ENCODE assay signal across 8 cellular contexts in the genomic region with DNA sequence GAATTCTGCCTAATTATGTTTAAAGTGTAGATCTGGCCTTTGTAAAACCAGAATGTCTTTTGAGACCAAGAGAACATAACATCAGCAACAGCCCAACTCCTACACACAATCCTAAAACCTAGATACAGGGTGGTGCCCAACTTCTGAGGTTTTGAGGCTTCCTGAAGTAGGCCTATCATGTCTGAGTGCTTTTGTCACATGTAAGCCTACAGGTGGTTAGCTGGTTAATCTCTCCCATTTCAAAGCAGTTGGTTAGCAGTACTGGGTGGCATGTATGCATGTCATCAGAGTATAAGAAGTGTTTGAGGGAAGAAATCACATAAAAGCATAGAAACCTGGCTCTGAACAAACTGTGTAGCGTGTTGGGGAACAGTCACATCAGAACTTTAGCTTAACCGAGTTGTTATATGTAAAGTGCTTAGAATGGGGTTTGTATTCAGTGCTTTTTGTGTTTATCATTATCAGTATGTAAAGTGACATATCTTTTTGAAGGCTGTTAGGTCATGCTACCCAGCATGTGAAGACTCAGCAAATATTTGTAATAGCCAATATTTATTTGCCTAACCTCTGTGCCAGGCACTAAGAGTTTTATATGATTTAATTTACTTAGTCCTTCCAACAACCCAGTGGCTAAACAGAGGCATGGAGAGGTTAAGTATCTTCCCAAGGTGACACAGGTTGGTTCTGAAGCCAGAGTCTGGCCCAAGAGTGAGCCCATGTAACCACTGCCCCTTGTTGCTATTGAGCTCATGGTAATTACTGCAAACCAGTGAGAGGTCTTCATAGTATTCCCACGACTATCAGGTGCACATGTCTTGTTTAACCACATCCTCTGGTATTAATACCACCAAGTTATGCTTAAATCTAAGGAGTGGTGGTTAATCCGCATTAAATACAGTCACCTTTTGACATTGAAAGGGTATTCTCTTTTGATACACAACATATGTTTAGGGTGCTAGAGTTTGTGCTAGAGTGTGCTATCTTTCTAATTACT. TPM values are rescaled to one million over a fixed set of nuclear protein-coding genes. Genes with fewer than 3 reads are reported as not detected.
DNase-seq lines count a peak whose midpoint lies in the region; ATAC-seq and TF ChIP-seq lines count a peak whose summit lies in the region.

No MANE protein-coding gene starts in this region.

- peaks cover 0 to 22% of the 10 kb centered on the region in 2 donors for H3K4me1 ChIP-seq in breast epithelium
- H3K4me1 ChIP-seq in prostate gland (replicated peaks), result peaks cover 10% of the 10 kb centered on the region

- H3K4me3 Mint-ChIP-seq in MCF 10A (ENCODE audit: unreplicated experiment), result no peak overlapping the region
- H3K4me3 Mint-ChIP-seq in activated T-cell treated with anti-CD3 and anti-CD28 coated beads, Interleukin-2, amount 50 U/mL, for 72 hours, result no peak overlapping the region
- no peak overlapping the region for H3K4me3 Mint-ChIP-seq in memory B cell

- H3K27me3 ChIP-seq in breast epithelium, result no peaks in the 10 kb centered on the region
- no peaks in the 10 kb centered on the region for H3K27me3 ChIP-seq in prostate gland (replicated peaks; ENCODE audit: insufficient read depth)

- DNase-seq in breast epithelium (ENCODE audit: low spot score in 2 of 2), result no peak
- DNase-seq in MCF 10A (ENCODE audit: unreplicated experiment), result no peak
- peak; percentile 36 for DNase-seq in HT1080 (ENCODE audit: low read depth)
- DNase-seq in activated T-cell treated with anti-CD3 and anti-CD28 coated beads, Interleukin-2, amount 50 U/mL, for 72 hours, result peak; percentile 59 to 69
- peak in 1 of 2 donors; percentile 11 for DNase-seq in memory B cell (ENCODE audit: low spot score in 2 of 2)
- no peak for DNase-seq in prostate gland (ENCODE audit: low spot score)
- DNase-seq in hepatic stellate cell (ENCODE audit: low spot score), result no peak

- H3K36me3 Mint-ChIP-seq in MCF 10A (ENCODE audit: insufficient read depth, unreplicated experiment) (no peaks in the 10 kb centered on the region), memory B cell (peaks cover 5% of the 10 kb centered on the region)
- H3K36me3 Mint-ChIP-seq in activated T-cell treated with anti-CD3 and anti-CD28 coated beads, Interleukin-2, amount 50 U/mL, for 72 hours (ENCODE audit: insufficient read depth in 2 of 2), result peaks cover 2 to 4% of the 10 kb centered on the region in 2 donors

- peak overlapping the region; percentile 85 to 99 (median 97) for H3K4me3 ChIP-seq in breast epithelium
- no peak overlapping the region for H3K4me3 ChIP-seq in prostate gland

- ATAC-seq in activated T-cell treated with anti-CD3 and anti-CD28 coated beads, Interleukin-2, amount 50 U/mL, for 72 hours (replicated peaks in 1 of 2), result peak; percentile 72 to 79
- ATAC-seq in memory B cell (ENCODE audit: low read depth) (peak; percentile 21), GM19023 (IDR thresholded peaks at IDR 0.05; ENCODE audit: unreplicated experiment) (no peak)

- CTCF ChIA-PET in MCF 10A (lab: Yijun Ruan, JAX), result interaction anchor here (0.5 to 3.7 kb wide), 8 partner anchors 27 to 213 kb away, joined by 3 to 28 read pairs (median 4); no protein-coding TSS in a partner anchor

- no TSS peak for BruUV-seq in MCF 10A (replicated peaks; lab: Mats Ljungman, UMichigan)

- H3K27me3 Mint-ChIP-seq in MCF 10A (ENCODE audit: insufficient read depth, unreplicated experiment), result no peaks in the 10 kb centered on the region
- H3K27me3 Mint-ChIP-seq in activated T-cell treated with anti-CD3 and anti-CD28 coated beads, Interleukin-2, amount 50 U/mL, for 72 hours (ENCODE audit: low read depth), result no peaks in the 10 kb centered on the region
- H3K27me3 Mint-ChIP-seq in memory B cell, result no peaks in the 10 kb centered on the region

- H3K27ac Mint-ChIP-seq in MCF 10A (ENCODE audit: low read depth, unreplicated experiment), result no peak overlapping the region
- peak overlapping the region; percentile 94 for H3K27ac Mint-ChIP-seq in activated T-cell treated with anti-CD3 and anti-CD28 coated beads, Interleukin-2, amount 50 U/mL, for 72 hours
- no peak overlapping the region for H3K27ac Mint-ChIP-seq in memory B cell

- 59% methylated on average over 4 of the region's 4 CpGs for WGBS in prostate gland

- TF ChIP-seq CTCF in breast epithelium (IDR thresholded peaks at IDR 0.05) (no peak), MCF 10A (IDR thresholded peaks at IDR 0.05; ENCODE audit: unreplicated experiment) (no peak), prostate gland (IDR thresholded peaks at IDR 0.05) (no peak)

- no peaks in the 10 kb centered on the region for H3K9me3 ChIP-seq in breast epithelium
- no peaks in the 10 kb centered on the region for H3K9me3 ChIP-seq in prostate gland

- H3K9me3 Mint-ChIP-seq in MCF 10A (ENCODE audit: unreplicated experiment) (no peaks in the 10 kb centered on the region), memory B cell (no peaks in the 10 kb centered on the region)
- H3K9me3 Mint-ChIP-seq in activated T-cell treated with anti-CD3 and anti-CD28 coated beads, Interleukin-2, amount 50 U/mL, for 72 hours, result no peaks in the 10 kb centered on the region

- no peaks in the 10 kb centered on the region for H3K36me3 ChIP-seq in breast epithelium
- H3K36me3 ChIP-seq in prostate gland, result no peaks in the 10 kb centered on the region

- TF ChIP-seq POLR2A in breast epithelium (IDR thresholded peaks at IDR 0.05) (no peak), prostate gland (IDR thresholded peaks at IDR 0.05) (no peak)

- POLR2A ChIA-PET in MCF 10A (lab: Yijun Ruan, JAX), result interaction anchor here (2.6 to 3.6 kb wide), 2 partner anchors 115 to 118 kb away, joined by 6 to 23 read pairs; no protein-coding TSS in a partner anchor

- intact Hi-C loops in breast epithelium (cut with DNase I; ENCODE audit: low total_unique reads), result no loop called here
- intact Hi-C loops in MCF 10A (cut with micrococcal nuclease), result no loop called here
- intact Hi-C loops in prostate gland (cut with DNase I), result no loop called here

- peaks cover 17% of the 10 kb centered on the region for H3K4me1 Mint-ChIP-seq in MCF 10A (ENCODE audit: insufficient read depth, unreplicated experiment)
- H3K4me1 Mint-ChIP-seq in activated T-cell treated with anti-CD3 and anti-CD28 coated beads, Interleukin-2, amount 50 U/mL, for 72 hours (ENCODE audit: low read depth), result peaks cover 65% of the 10 kb centered on the region
- peaks cover 30% of the 10 kb centered on the region for H3K4me1 Mint-ChIP-seq in memory B cell

- peak overlapping the region; percentile 33 to 57 for H3K27ac ChIP-seq in breast epithelium
- peak overlapping the region in 1 of 2 donors; percentile 26 for H3K27ac ChIP-seq in prostate gland

RNA-seq across cellular contexts. Expression of a gene that starts 2.6 kb away (rescaled TPM):
- total RNA-seq in breast epithelium, result 100 to 1,000 TPM; 208 to 458 (median 347) TPM
- total RNA-seq in MCF 10A (2022), result 11.2 and 14.5 TPM in 2 replicates
- 22.5 and 25.8 TPM in 2 replicates for total RNA-seq in HT1080 (2014; rRNA removed; shearing (Covaris generic))
- 13.5 and 17.0 TPM in 2 replicates for polyA plus RNA-seq in HT1080 (2015; cell fraction: cytosol; rRNA removed)
- 52.7 and 167 TPM in 2 replicates for polyA plus RNA-seq in HT1080 (2015; cell fraction: nucleus; rRNA removed)
- 100 to 1,000 TPM in 1 of 2 donors, 10 to 100 TPM in 1; 97.9 to 122 TPM for total RNA-seq in activated T-cell treated with anti-CD3 and anti-CD28 coated beads, Interleukin-2, amount 50 U/mL, for 72 hours
- total RNA-seq in prostate gland, result 100 to 1,000 TPM in 1 of 2 donors, 10 to 100 TPM in 1; 76.4 to 127 TPM

Comparison
In these comparisons a context has a peak if more than half of its experiments do, and no peak if none do; other contexts are left out.
1. DNase-seq: peak in HT1080 (single experiment) and activated T-cell treated with anti-CD3 and anti-CD28 coated beads, Interleukin-2, amount 50 U/mL, for 72 hours (2 of 2); none in breast epithelium (0 of 2), MCF 10A (single experiment), prostate gland (single experiment) and hepatic stellate cell (single experiment).
2. H3K4me3 ChIP-seq: peak in breast epithelium (3 of 3); none in prostate gland (0 of 2).